ENCODE assay signal across 18 cellular contexts in the genomic region with DNA sequence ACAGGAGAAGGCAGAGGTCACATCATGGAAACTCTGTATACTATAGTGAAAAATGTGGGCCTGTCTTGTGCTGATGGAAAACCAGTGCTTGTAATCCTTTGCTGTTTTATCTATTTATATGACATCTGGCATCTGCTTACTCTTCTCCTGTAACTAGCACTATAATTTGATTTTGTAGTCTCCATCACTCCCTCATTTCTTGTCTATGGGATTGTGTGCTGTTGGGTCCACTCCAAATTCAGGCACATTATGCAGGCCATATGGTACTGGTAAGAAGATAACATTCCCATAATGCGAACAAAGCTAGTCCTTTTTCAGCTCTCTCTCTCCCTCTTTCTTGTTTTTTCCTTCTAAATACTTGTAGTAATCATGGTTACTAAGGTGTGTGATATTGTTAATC.
DNase-seq lines count a peak whose midpoint lies in the region; ATAC-seq and TF ChIP-seq lines count a peak whose summit lies in the region.
"Had no signal": no experiment of that assay in that cellular context is flagged by ENCODE, and none has a peak within 500 bp of the region (broad histone marks: within the 10 kb centered on the region; RNA-seq: fewer than 3 reads in every experiment).

No MANE protein-coding gene starts in this region.

- no peak for TF ChIP-seq CTCF in dorsolateral prefrontal cortex (IDR thresholded peaks at IDR 0.05 in 54 of 56, conservative IDR thresholded peaks at IDR 0.05 in 2 of 56; ENCODE audit: low read depth in 1 of 56, partially characterized antibody in 56 of 56)

- no peak for ATAC-seq in activated CD8-positive, alpha-beta T cell treated with anti-CD3 and anti-CD28 coated beads, Interleukin-2, amount 10 ng/mL, durations not matched to agents 7 days and 5 days
- ATAC-seq: A549 had no signal

- H3K27ac ChIP-seq in dorsolateral prefrontal cortex = peak overlapping the region in 34 of 59 donors; percentile 1 to 73 (median 46)
- H3K27ac ChIP-seq: 22Rv1, A549, BLaER1, GM23248, HL-60 had no signal

- DNase-seq in Ammon's horn (ENCODE audit: low spot score) (peak; percentile 10), NCI-H1694 treated with DMSO at 0.1 percent for 48 hours (lab: John Stamatoyannopoulos, UW) (peak; percentile 54), NCI-H82 treated with DMSO at 0.1 percent for 48 hours (lab: John Stamatoyannopoulos, UW; ENCODE audit: unreplicated experiment) (peak; percentile 67), dorsolateral prefrontal cortex (peak in 1 of 10 donors; percentile 25), NCI-H1105 treated with DMSO at 0.1 percent for 48 hours (lab: John Stamatoyannopoulos, UW) (no peak)
- no peak for DNase-seq in activated CD8-positive, alpha-beta T cell treated with anti-CD3 and anti-CD28 coated beads, Interleukin-2, amount 10 ng/mL, durations not matched to agents 7 days and 5 days
- DNase-seq in activated CD4-positive, alpha-beta T cell treated with anti-CD3 and anti-CD28 coated beads, Interleukin-2, amount 50 U/mL, for 4 hours = no peak
- DNase-seq in activated CD4-positive, alpha-beta T cell treated with anti-CD3 and anti-CD28 coated beads, Interleukin-2, amount 10 ng/mL, durations not matched to agents 7 days and 5 days = no peak
- DNase-seq: AML-193; CD4-positive, alpha-beta memory T cell; GM23248; IMR-90 had no signal

- no peaks in the 10 kb centered on the region for H3K9me3 Mint-ChIP-seq in activated CD8-positive, alpha-beta T cell treated with anti-CD3 and anti-CD28 coated beads, Interleukin-2, amount 10 ng/mL, durations not matched to agents 7 days and 5 days (ENCODE audit: insufficient read depth)
- H3K9me3 Mint-ChIP-seq in activated CD4-positive, alpha-beta T cell treated with anti-CD3 and anti-CD28 coated beads, Interleukin-2, amount 10 ng/mL, durations not matched to agents 7 days and 5 days = no peaks in the 10 kb centered on the region

- H3K4me1 Mint-ChIP-seq in activated CD8-positive, alpha-beta T cell treated with anti-CD3 and anti-CD28 coated beads, Interleukin-2, amount 10 ng/mL, durations not matched to agents 7 days and 5 days (ENCODE audit: low read depth) = no peaks in the 10 kb centered on the region
- H3K4me1 Mint-ChIP-seq in activated CD4-positive, alpha-beta T cell treated with anti-CD3 and anti-CD28 coated beads, Interleukin-2, amount 10 ng/mL, durations not matched to agents 7 days and 5 days = no peaks in the 10 kb centered on the region
- H3K4me1 Mint-ChIP-seq: CD14-positive monocyte; CD4-positive, alpha-beta memory T cell had no signal

- H3K27me3 ChIP-seq in dorsolateral prefrontal cortex = no peaks in the 10 kb centered on the region
- H3K27me3 ChIP-seq: BLaER1 had no signal

- H3K27ac Mint-ChIP-seq in activated CD8-positive, alpha-beta T cell treated with anti-CD3 and anti-CD28 coated beads, Interleukin-2, amount 10 ng/mL, durations not matched to agents 7 days and 5 days = no peak overlapping the region
- no peak overlapping the region for H3K27ac Mint-ChIP-seq in activated CD4-positive, alpha-beta T cell treated with anti-CD3 and anti-CD28 coated beads, Interleukin-2, amount 10 ng/mL, durations not matched to agents 7 days and 5 days
- H3K27ac Mint-ChIP-seq: CD14-positive monocyte; CD4-positive, alpha-beta memory T cell had no signal

- intact Hi-C loops in dorsolateral prefrontal cortex (cut with DNase I) = no loop called here

- CTCF ChIA-PET in activated CD8-positive, alpha-beta T cell treated with anti-CD3 and anti-CD28 coated beads, Interleukin-2, amount 10 ng/mL, durations not matched to agents 7 days and 5 days (lab: Charles Lee) = no interaction called here
- CTCF ChIA-PET in activated CD4-positive, alpha-beta T cell treated with anti-CD3 and anti-CD28 coated beads, Interleukin-2, amount 10 ng/mL, durations not matched to agents 7 days and 5 days (lab: Charles Lee) = no interaction called here

- POLR2A ChIA-PET in activated CD8-positive, alpha-beta T cell treated with anti-CD3 and anti-CD28 coated beads, Interleukin-2, amount 10 ng/mL, durations not matched to agents 7 days and 5 days (lab: Charles Lee) = no interaction called here
- POLR2A ChIA-PET in activated CD4-positive, alpha-beta T cell treated with anti-CD3 and anti-CD28 coated beads, Interleukin-2, amount 10 ng/mL, durations not matched to agents 7 days and 5 days (lab: Charles Lee) = no interaction called here

- H3K36me3 Mint-ChIP-seq in activated CD8-positive, alpha-beta T cell treated with anti-CD3 and anti-CD28 coated beads, Interleukin-2, amount 10 ng/mL, durations not matched to agents 7 days and 5 days (ENCODE audit: low read depth) = no peaks in the 10 kb centered on the region
- H3K36me3 Mint-ChIP-seq in activated CD4-positive, alpha-beta T cell treated with anti-CD3 and anti-CD28 coated beads, Interleukin-2, amount 10 ng/mL, durations not matched to agents 7 days and 5 days (ENCODE audit: low read depth) = no peaks in the 10 kb centered on the region
- H3K36me3 Mint-ChIP-seq: CD14-positive monocyte; CD4-positive, alpha-beta memory T cell had no signal

- no peaks in the 10 kb centered on the region for H3K27me3 Mint-ChIP-seq in activated CD8-positive, alpha-beta T cell treated with anti-CD3 and anti-CD28 coated beads, Interleukin-2, amount 10 ng/mL, durations not matched to agents 7 days and 5 days (ENCODE audit: low read depth)
- H3K27me3 Mint-ChIP-seq in activated CD4-positive, alpha-beta T cell treated with anti-CD3 and anti-CD28 coated beads, Interleukin-2, amount 10 ng/mL, durations not matched to agents 7 days and 5 days = no peaks in the 10 kb centered on the region
- H3K27me3 Mint-ChIP-seq: CD4-positive, alpha-beta memory T cell had no signal

- no peak overlapping the region for H3K4me3 Mint-ChIP-seq in activated CD8-positive, alpha-beta T cell treated with anti-CD3 and anti-CD28 coated beads, Interleukin-2, amount 10 ng/mL, durations not matched to agents 7 days and 5 days
- H3K4me3 Mint-ChIP-seq in activated CD4-positive, alpha-beta T cell treated with anti-CD3 and anti-CD28 coated beads, Interleukin-2, amount 10 ng/mL, durations not matched to agents 7 days and 5 days = no peak overlapping the region
- H3K4me3 Mint-ChIP-seq: CD14-positive monocyte; CD4-positive, alpha-beta memory T cell had no signal

- H3K4me3 ChIP-seq in dorsolateral prefrontal cortex = no peak overlapping the region
- H3K4me3 ChIP-seq: A549, BLaER1, GM23248, HAP-1 had no signal

Comparison
In these comparisons a context has a peak if more than half of its experiments do, and no peak if none do; other contexts are left out.
1. DNase-seq: peak in Ammon's horn (single experiment), NCI-H1694 treated with DMSO at 0.1 percent for 48 hours (single experiment) and NCI-H82 treated with DMSO at 0.1 percent for 48 hours (single experiment); none in activated CD8-positive, alpha-beta T cell treated with anti-CD3 and anti-CD28 coated beads, Interleukin-2, amount 10 ng/mL, durations not matched to agents 7 days and 5 days (single experiment), NCI-H1105 treated with DMSO at 0.1 percent for 48 hours (single experiment), activated CD4-positive, alpha-beta T cell treated with anti-CD3 and anti-CD28 coated beads, Interleukin-2, amount 50 U/mL, for 4 hours (0 of 2) and activated CD4-positive, alpha-beta T cell treated with anti-CD3 and anti-CD28 coated beads, Interleukin-2, amount 10 ng/mL, durations not matched to agents 7 days and 5 days (single experiment).